Comparison of ENCODE assay signal across 8 cellular contexts in the genomic region with DNA sequence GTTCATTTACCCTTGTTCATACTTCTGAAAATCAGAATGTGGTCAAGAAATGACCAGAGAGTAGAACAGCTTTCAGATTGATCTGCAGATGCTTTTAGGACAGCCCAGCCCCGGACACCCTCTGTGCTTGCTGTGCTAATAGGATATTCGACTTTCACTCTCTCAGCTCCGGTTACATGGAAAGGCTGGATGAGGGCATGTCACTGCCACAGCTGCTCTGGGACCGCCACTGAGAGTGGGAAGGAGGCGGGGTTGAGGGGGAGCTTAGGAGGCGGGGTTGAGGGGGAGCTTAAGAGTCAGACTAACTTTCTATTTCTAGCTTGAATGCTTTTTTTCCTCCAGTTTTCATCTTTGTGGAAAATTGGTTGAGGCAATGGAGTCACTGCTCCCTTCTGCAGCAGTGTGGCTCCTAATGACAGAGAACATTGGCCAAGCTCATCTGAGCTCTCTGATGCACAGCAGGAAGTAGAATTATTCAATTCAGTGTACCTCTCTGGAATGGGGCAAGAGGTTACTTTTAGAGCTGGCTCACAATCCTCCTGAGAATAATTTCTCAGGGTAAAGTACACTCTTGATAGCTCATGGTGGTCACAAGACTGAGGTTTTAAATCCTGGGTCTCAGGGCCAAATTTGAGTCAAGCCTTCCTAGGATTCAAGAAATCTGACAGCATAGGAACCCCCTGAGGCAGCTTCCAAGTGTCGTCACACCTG.
A peak's percentile ranks its signal among the peaks of the same experiment; 100 is the strongest.
DNase-seq lines count a peak whose midpoint lies in the region; ATAC-seq and TF ChIP-seq lines count a peak whose summit lies in the region.

No MANE protein-coding gene starts in this region.

- TF ChIP-seq CTCF in choroid plexus epithelial cell (conservative IDR thresholded peaks at IDR 0.05; ENCODE audit: low read depth, low read length) (no peak), lower lobe of right lung (IDR thresholded peaks at IDR 0.05) (no peak), tibial nerve (IDR thresholded peaks at IDR 0.05) (no peak)

- intact Hi-C loops in lower lobe of right lung (cut with DNase I): no loop called here

- H3K9me3 ChIP-seq in lower lobe of right lung (no peaks in the 10 kb centered on the region), tibial nerve (no peaks in the 10 kb centered on the region)

- H3K36me3 ChIP-seq in lower lobe of right lung (peaks cover 16% of the 10 kb centered on the region), tibial nerve (peaks cover 0 to 3% (median 0%) of the 10 kb centered on the region in 3 donors)

- H3K27ac ChIP-seq in lower lobe of right lung: peak overlapping the region; percentile 53
- H3K27ac ChIP-seq in tibial nerve: peak overlapping the region; percentile 55 to 86 (median 68)

- DNase-seq in NCI-H2029 (lab: John Stamatoyannopoulos, UW): peak; percentile 64
- peak; percentile 76 for DNase-seq in choroid plexus epithelial cell (ENCODE audit: low read depth)
- DNase-seq in lower lobe of right lung: peak; percentile 51
- peak; percentile 57 to 61 for DNase-seq in tibial nerve (ENCODE audit: low spot score in 2 of 2)
- no peak for DNase-seq in COLO668 (lab: John Stamatoyannopoulos, UW; ENCODE audit: unreplicated experiment)

- peak; percentile 81 to 85 for ATAC-seq in lower lobe of right lung
- ATAC-seq in GM21528 (IDR thresholded peaks at IDR 0.05; ENCODE audit: low FRiP score, unreplicated experiment): no peak
- no peak for ATAC-seq in GM21786 (IDR thresholded peaks at IDR 0.05; ENCODE audit: unreplicated experiment)
- no peak for ATAC-seq in HG02840 (IDR thresholded peaks at IDR 0.05; ENCODE audit: low FRiP score, unreplicated experiment)

- H3K27me3 ChIP-seq in lower lobe of right lung (ENCODE audit: low read depth): no peaks in the 10 kb centered on the region
- H3K27me3 ChIP-seq in tibial nerve: no peaks in the 10 kb centered on the region

- H3K4me1 ChIP-seq in lower lobe of right lung (peaks cover 42% of the 10 kb centered on the region), tibial nerve (peaks cover 0 to 53% (median 30%) of the 10 kb centered on the region in 4 donors)

- TF ChIP-seq EP300 in tibial nerve (IDR thresholded peaks at IDR 0.05): no peak

- TF ChIP-seq POLR2A in tibial nerve (IDR thresholded peaks at IDR 0.05): no peak

- H3K4me3 ChIP-seq in choroid plexus epithelial cell (ENCODE audit: low read depth, low read length) (peak overlapping the region; percentile 11), lower lobe of right lung (no peak overlapping the region), tibial nerve (peak overlapping the region in 1 of 4 donors; percentile 1)

- WGBS in tibial nerve, 2 donors: 15 to 20% methylated on average over 7 of the region's 7 CpGs

Comparison
In these comparisons a context has a peak if more than half of its experiments do, and no peak if none do; other contexts are left out.
1. ATAC-seq: peak in lower lobe of right lung (2 of 2); none in GM21528 (single experiment), GM21786 (single experiment) and HG02840 (single experiment).